ENCODE assay signal across 8 cellular contexts in genomic region chr5:112860929-112861637, GRCh38. TPM values are rescaled to one million over a fixed set of nuclear protein-coding genes. Genes with fewer than 3 reads are reported as not detected.
DNase-seq lines count a peak whose midpoint lies in the region; TF ChIP-seq lines count a peak whose summit lies in the region.

Gene SRP19 (plus strand): TSS chr5:112861287. CDS start chr5:112861377, 90 bp downstream.

- H3K4me3 ChIP-seq in H7 (ENCODE audit: insufficient read depth, low read depth, low read length) (peak within 1 kb of the TSS; percentile 82), fibroblast of the aortic adventitia (ENCODE audit: low read depth, low read length) (peak within 1 kb of the TSS; percentile 97)

- peaks cover 15% of the 10 kb centered on the region for H3K36me3 Mint-ChIP-seq in nephron (ENCODE audit: low read depth)
- H3K36me3 Mint-ChIP-seq in stimulated activated naive CD8-positive, alpha-beta T cell treated with anti-CD3 and anti-CD28 coated beads, Interleukin-15, Interleukin-2, amounts not matched to agents 100 ng/mL and 50 ng/mL, for 24 hours (ENCODE audit: low read depth) = peaks cover 27% of the 10 kb centered on the region

- H3K36me3 ChIP-seq in H7 (replicated peaks; ENCODE audit: control insufficient read depth, insufficient read depth, low read length) = peaks cover 14% of the 10 kb centered on the region

- H3K9me3 Mint-ChIP-seq in nephron = no peaks in the 10 kb centered on the region
- no peaks in the 10 kb centered on the region for H3K9me3 Mint-ChIP-seq in stimulated activated naive CD8-positive, alpha-beta T cell treated with anti-CD3 and anti-CD28 coated beads, Interleukin-15, Interleukin-2, amounts not matched to agents 100 ng/mL and 50 ng/mL, for 24 hours

- peaks cover 4% of the 10 kb centered on the region for H3K27me3 Mint-ChIP-seq in nephron (ENCODE audit: low read depth)
- peaks cover 13% of the 10 kb centered on the region for H3K27me3 Mint-ChIP-seq in stimulated activated naive CD8-positive, alpha-beta T cell treated with anti-CD3 and anti-CD28 coated beads, Interleukin-15, Interleukin-2, amounts not matched to agents 100 ng/mL and 50 ng/mL, for 24 hours

- peak within 1 kb of the TSS; percentile 98 to 99 (median 98) for H3K4me3 Mint-ChIP-seq in nephron
- H3K4me3 Mint-ChIP-seq in stimulated activated naive CD8-positive, alpha-beta T cell treated with anti-CD3 and anti-CD28 coated beads, Interleukin-15, Interleukin-2, amounts not matched to agents 100 ng/mL and 50 ng/mL, for 24 hours = peak within 1 kb of the TSS; percentile 97

- H3K27ac Mint-ChIP-seq in nephron = peak within 1 kb of the TSS; percentile 95 to 99 (median 99)
- peak within 1 kb of the TSS; percentile 99 for H3K27ac Mint-ChIP-seq in stimulated activated naive CD8-positive, alpha-beta T cell treated with anti-CD3 and anti-CD28 coated beads, Interleukin-15, Interleukin-2, amounts not matched to agents 100 ng/mL and 50 ng/mL, for 24 hours

- DNase-seq in ELR (ENCODE audit: low read depth) = peak; percentile 98
- peak; percentile 90 for DNase-seq in H7
- DNase-seq in M059J (ENCODE audit: low read depth) = peak; percentile 97
- DNase-seq in SHP77 (lab: John Stamatoyannopoulos, UW) = peak; percentile 92 to 95
- DNase-seq in activated effector memory CD4-positive, alpha-beta T cell treated with Interleukin-2 at 50 U/mL for 16 hours = peak; percentile 87
- peak; percentile 98 for DNase-seq in fibroblast of the aortic adventitia (ENCODE audit: low read depth)

- no peaks in the 10 kb centered on the region; the same call in 1 of the 2 replicates for H3K27me3 ChIP-seq in H7 (ENCODE audit: control insufficient read depth, insufficient read depth, low read length)

- peaks cover 30% of the 10 kb centered on the region for H3K4me1 Mint-ChIP-seq in nephron
- peaks cover 33% of the 10 kb centered on the region for H3K4me1 Mint-ChIP-seq in stimulated activated naive CD8-positive, alpha-beta T cell treated with anti-CD3 and anti-CD28 coated beads, Interleukin-15, Interleukin-2, amounts not matched to agents 100 ng/mL and 50 ng/mL, for 24 hours (ENCODE audit: low read depth)

- TF ChIP-seq CTCF in fibroblast of the aortic adventitia (IDR thresholded peaks at IDR 0.05; ENCODE audit: insufficient read depth, low read length) (peak; percentile 17), nephron (IDR thresholded peaks at IDR 0.05; ENCODE audit: unreplicated experiment in 3 of 3) (no peak)

RNA-seq across cellular contexts. Expression of gene SRP19, which starts in this region (rescaled TPM):
- total RNA-seq in H7 (2014; rRNA removed; shearing (Covaris generic)) = 57.6 and 72.7 TPM in 2 replicates
- total RNA-seq in M059J (2014; rRNA removed; shearing (Covaris generic)) = 110 and 166 TPM in 2 replicates
- 49.0 and 88.2 TPM in 2 replicates for total RNA-seq in fibroblast of the aortic adventitia (ENCODE audit: low replicate concordance)

Comparison
In these comparisons a context has a peak if more than half of its experiments do, and no peak if none do; other contexts are left out.
1. Peak in every context shown above with its lines: DNase-seq and H3K4me3 ChIP-seq.